Comparison of ENCODE assay signal across 8 cellular contexts in the genomic region with DNA sequence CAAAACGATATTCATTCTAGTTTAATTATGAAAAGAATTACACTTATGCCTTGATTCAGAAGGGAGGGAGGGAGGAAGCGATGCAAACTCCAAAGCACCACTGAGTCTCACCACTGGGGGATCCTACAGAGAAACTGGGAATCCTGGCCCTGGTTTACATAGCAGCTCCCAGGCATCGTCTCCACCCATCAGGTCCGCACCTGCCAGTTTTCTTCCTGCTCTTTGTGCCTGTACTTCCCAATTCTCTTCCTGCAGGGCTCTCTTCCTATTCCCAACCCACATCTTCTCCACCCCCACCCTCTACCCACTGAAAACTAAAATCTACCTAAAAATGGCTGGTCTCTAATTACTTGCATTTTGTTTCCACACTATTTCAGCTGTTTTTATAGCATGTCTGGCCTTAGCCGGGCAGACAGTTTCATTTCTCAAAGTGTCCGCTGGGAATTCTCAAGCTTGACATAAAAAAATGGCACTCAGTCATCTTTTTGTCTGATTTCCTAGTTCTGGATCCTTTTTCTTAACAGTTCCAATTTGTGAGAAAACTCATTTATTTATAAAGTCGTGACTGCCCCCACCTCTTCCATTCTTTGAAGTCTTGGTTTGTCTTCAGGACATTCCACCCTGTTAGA. TPM values are rescaled to one million over a fixed set of nuclear protein-coding genes. Genes with fewer than 3 reads are reported as not detected.
DNase-seq lines count a peak whose midpoint lies in the region; ATAC-seq, FAIRE-seq and TF ChIP-seq lines count a peak whose summit lies in the region.

No MANE protein-coding gene starts in this region.

- H3K27ac ChIP-seq in VCaP, result peak overlapping the region; percentile 96
- peak overlapping the region; percentile 96 to 98 for H3K27ac ChIP-seq in thoracic aorta

- H3K4me3 ChIP-seq in thoracic aorta, result peak overlapping the region; percentile 98

- DNase-seq in AG09319 (ENCODE audit: extremely low read depth, low read depth) (no peak), GM12892 (ENCODE audit: insufficient read length) (no peak), iPS DF 4.7 (ENCODE audit: extremely low read depth, low spot score) (peak; percentile 41), thoracic aorta (ENCODE audit: low spot score) (no peak), activated gamma-delta T cell (lab: John Stamatoyannopoulos, UW) (no peak)

- peak; percentile 18 for TF ChIP-seq CTCF in AG09319 (IDR thresholded peaks at IDR 0.05; ENCODE audit: low read depth, low read length)
- no peak for TF ChIP-seq CTCF in VCaP (conservative IDR thresholded peaks at IDR 0.05)
- peak; percentile 37 for TF ChIP-seq CTCF in thoracic aorta (IDR thresholded peaks at IDR 0.05)

- no peaks in the 10 kb centered on the region for H3K27me3 ChIP-seq in thoracic aorta (replicated peaks; ENCODE audit: insufficient read depth)

- H3K4me1 ChIP-seq in thoracic aorta (ENCODE audit: control insufficient read depth in 1 of 2, low read depth in 2 of 2), result peaks cover 40 to 64% of the 10 kb centered on the region in 2 donors

- FAIRE-seq in GM12892 (lab: Jason Lieb, UNC), result peak; percentile 66

- TF ChIP-seq POLR2A in GM12892 (IDR thresholded peaks at IDR 0.05; ENCODE audit: low read depth, low read length), result no peak

- no peaks in the 10 kb centered on the region for H3K9me3 ChIP-seq in thoracic aorta

- ATAC-seq in thoracic aorta (ENCODE audit: insufficient number of reproducible peaks, low FRiP score, low read depth) (no peak), HG03571 (IDR thresholded peaks at IDR 0.05; ENCODE audit: unreplicated experiment) (no peak), HG03378 (IDR thresholded peaks at IDR 0.05; ENCODE audit: unreplicated experiment) (no peak)

- no peaks in the 10 kb centered on the region for H3K36me3 ChIP-seq in thoracic aorta

RNA-seq across cellular contexts. Expression of a gene that starts 1.6 kb away (rescaled TPM):
- polyA plus RNA-seq in GM12892 (2012; ENCODE audit: missing spikeins), result 187 TPM
- total RNA-seq in thoracic aorta, result 100 to 1,000 TPM in 1 of 2 donors, 10 to 100 TPM in 1; 77.4 to 103 TPM
